17 cellular contexts compared by ENCODE assay signal in genomic region chr2:74966893-74967292, GRCh38. TPM values are rescaled to one million over a fixed set of nuclear protein-coding genes. Genes with fewer than 3 reads are reported as not detected.
DNase-seq lines count a peak whose midpoint lies in the region; ATAC-seq, FAIRE-seq and TF ChIP-seq lines count a peak whose summit lies in the region.
"Had no signal": no experiment of that assay in that cellular context is flagged by ENCODE, and none has a peak within 500 bp of the region (broad histone marks: within the 10 kb centered on the region; RNA-seq: fewer than 3 reads in every experiment).

No MANE protein-coding gene starts in this region.

- WGBS in GM12878 (ENCODE audit: insufficient coverage, insufficient replicate concordance, low lambda C conversion rate, missing lambda C conversion rate) = 83% methylated on average over 1 of the region's 1 CpG
- WGBS in lower leg skin, 2 donors = 90 to 96% methylated on average over 1 of the region's 1 CpG

- no peaks in the 10 kb centered on the region for H3K36me3 ChIP-seq in GM12878 (ENCODE audit: control insufficient read depth in 2 of 2, insufficient read depth in 2 of 2, low read length in 1 of 2)

- no peak for TF ChIP-seq RAD21 in GM12878 (IDR thresholded peaks at IDR 0.05; ENCODE audit: insufficient read depth, low read depth, low read length)

- no peak overlapping the region for H2AFZ ChIP-seq in GM12878 (ENCODE audit: control insufficient read depth, low read depth, low read length)
- H2AFZ ChIP-seq: GM23248 had no signal

- peaks cover 2% of the 10 kb centered on the region for H3K9me3 Mint-ChIP-seq in activated CD4-positive, alpha-beta memory T cell treated with anti-CD3 and anti-CD28 coated beads, Interleukin-2, amount 10 ng/mL, durations not matched to agents 7 days and 5 days
- H3K9me3 Mint-ChIP-seq in activated CD4-positive, alpha-beta memory T cell treated with anti-CD3 and anti-CD28 coated beads for 36 hours = peaks cover 11% of the 10 kb centered on the region
- peaks cover 5 to 15% of the 10 kb centered on the region in 2 donors for H3K9me3 Mint-ChIP-seq in stimulated activated naive CD8-positive, alpha-beta T cell treated with anti-CD3 and anti-CD28 coated beads, Interleukin-15, amount 100 ng/mL, for 72 hours

- no peaks in the 10 kb centered on the region for H3K27me3 Mint-ChIP-seq in activated CD4-positive, alpha-beta memory T cell treated with anti-CD3 and anti-CD28 coated beads, Interleukin-2, amount 10 ng/mL, durations not matched to agents 7 days and 5 days
- H3K27me3 Mint-ChIP-seq in activated CD4-positive, alpha-beta memory T cell treated with anti-CD3 and anti-CD28 coated beads for 36 hours = no peaks in the 10 kb centered on the region
- no peaks in the 10 kb centered on the region for H3K27me3 Mint-ChIP-seq in stimulated activated naive CD8-positive, alpha-beta T cell treated with anti-CD3 and anti-CD28 coated beads, Interleukin-15, amount 100 ng/mL, for 72 hours

- peak overlapping the region; percentile 3 for H3K4me3 Mint-ChIP-seq in activated CD4-positive, alpha-beta memory T cell treated with anti-CD3 and anti-CD28 coated beads, Interleukin-2, amount 10 ng/mL, durations not matched to agents 7 days and 5 days
- H3K4me3 Mint-ChIP-seq in activated CD4-positive, alpha-beta memory T cell treated with anti-CD3 and anti-CD28 coated beads for 36 hours = no peak overlapping the region
- H3K4me3 Mint-ChIP-seq in stimulated activated naive CD8-positive, alpha-beta T cell treated with anti-CD3 and anti-CD28 coated beads, Interleukin-15, amount 100 ng/mL, for 72 hours = peak overlapping the region; percentile 5 to 38
- H3K4me3 Mint-ChIP-seq: CD14-positive monocyte had no signal

- CTCF ChIA-PET in activated CD4-positive, alpha-beta memory T cell treated with anti-CD3 and anti-CD28 coated beads, Interleukin-2, amount 10 ng/mL, durations not matched to agents 7 days and 5 days (lab: Charles Lee) = interaction anchor here (1.1 kb wide), 1 partner anchor 99 kb away, joined by 4 read pairs; no protein-coding TSS in a partner anchor
- CTCF ChIA-PET in activated CD4-positive, alpha-beta memory T cell treated with anti-CD3 and anti-CD28 coated beads for 36 hours (lab: Charles Lee) = no interaction called here
- CTCF ChIA-PET in GM12878 (lab: Yijun Ruan, JAX) = interaction anchor here (0.7 to 1.5 kb wide), 4 partner anchors 9 to 48 kb away, joined by 3 to 7 read pairs (median 5); no protein-coding TSS in a partner anchor
- CTCF ChIA-PET in GM10248 (lab: Yijun Ruan, JAX) = interaction anchor here (1.0 to 1.6 kb wide), 4 partner anchors 10 to 48 kb away, joined by 3 read pairs; no protein-coding TSS in a partner anchor

- RAD21 ChIA-PET in GM12878 (lab: Charles Lee; ENCODE audit: unreplicated experiment) = interaction anchor here (1.0 to 1.2 kb wide), 3 partner anchors 22 to 321 kb away, joined by 3 to 6 read pairs (median 3); no protein-coding TSS in a partner anchor

- POLR2A ChIA-PET in activated CD4-positive, alpha-beta memory T cell treated with anti-CD3 and anti-CD28 coated beads, Interleukin-2, amount 10 ng/mL, durations not matched to agents 7 days and 5 days (lab: Charles Lee) = interaction anchor here (0.7 kb wide), 1 partner anchor 9 kb away, joined by 3 read pairs; no protein-coding TSS in a partner anchor
- POLR2A ChIA-PET in activated CD4-positive, alpha-beta memory T cell treated with anti-CD3 and anti-CD28 coated beads for 36 hours (lab: Charles Lee) = no interaction called here
- POLR2A ChIA-PET in GM12878 (lab: Charles Lee) = interaction anchor here (1.0 to 1.9 kb wide), 2 partner anchors 10 to 13 kb away, joined by 5 to 8 read pairs; no protein-coding TSS in a partner anchor
- POLR2A ChIA-PET in GM10248 (lab: Yijun Ruan, JAX) = no interaction called here

- H3K4me1 ChIP-seq in GM12878 (ENCODE audit: control insufficient read depth, insufficient read depth, low read length) = peaks cover 11% of the 10 kb centered on the region

- H3K4me2 ChIP-seq in GM12878 (ENCODE audit: control insufficient read depth, insufficient read depth) = peak overlapping the region; percentile 70

- no peak for ATAC-seq in stimulated activated naive CD8-positive, alpha-beta T cell treated with anti-CD3 and anti-CD28 coated beads, Interleukin-15, amount 100 ng/mL, for 72 hours
- no peak for ATAC-seq in stimulated activated naive CD8-positive, alpha-beta T cell treated with anti-CD3 and anti-CD28 coated beads, Interleukin-15, Interleukin-2, amounts not matched to agents 100 U/mL and 50 U/mL, for 24 hours
- ATAC-seq in GM12878 (peak; percentile 44; the same call in 2 of the 3 replicates), GM18867 (IDR thresholded peaks at IDR 0.05; ENCODE audit: unreplicated experiment) (no peak)
- ATAC-seq: HCT116, PC-3 had no signal

- in situ Hi-C loops in GM12878 (cut with MboI) = no loop called here

- H3K4me3 ChIP-seq in GM12878 = 0 out of 2 replicates have a peak overlapping the region, but pooled peaks have one; percentile 22
- no peak overlapping the region for H3K4me3 ChIP-seq in lower leg skin (ENCODE audit: low read depth, poor library complexity, severe bottlenecking)
- H3K4me3 ChIP-seq: GM23248 had no signal

- no peak for DNase-seq in activated CD4-positive, alpha-beta memory T cell treated with anti-CD3 and anti-CD28 coated beads, Interleukin-2, amount 10 ng/mL, durations not matched to agents 7 days and 5 days
- DNase-seq in activated CD4-positive, alpha-beta memory T cell treated with anti-CD3 and anti-CD28 coated beads for 36 hours = no peak
- DNase-seq in stimulated activated naive CD8-positive, alpha-beta T cell treated with anti-CD3 and anti-CD28 coated beads, Interleukin-15, amount 100 ng/mL, for 72 hours = no peak
- DNase-seq in stimulated activated naive CD8-positive, alpha-beta T cell treated with anti-CD3 and anti-CD28 coated beads, Interleukin-15, Interleukin-2, amounts not matched to agents 100 U/mL and 50 U/mL, for 24 hours = no peak
- DNase-seq in GM12878 (ENCODE audit: low read depth, low spot score) (no peak), lower leg skin (ENCODE audit: low spot score in 2 of 2) (no peak), GM10248 (ENCODE audit: extremely low spot score) (no peak)
- DNase-seq: DMS79 treated with DMSO at 0.1 percent for 48 hours, GM23248, Karpas-422, NCI-H1105 treated with DMSO at 0.1 percent for 48 hours, NCI-H187, NCI-H446, PC-3 had no signal

- TF ChIP-seq CTCF in GM12878 (IDR thresholded peaks at IDR 0.05 in 2 of 3, conservative IDR thresholded peaks at IDR 0.05 in 1 of 3; ENCODE audit: control insufficient read depth in 2 of 3, extremely low read depth in 1 of 3, insufficient read depth in 1 of 3, low read depth in 3 of 3, low read length in 3 of 3) = no peak
- TF ChIP-seq CTCF in lower leg skin (IDR thresholded peaks at IDR 0.05) = no peak
- TF ChIP-seq CTCF in GM10248 (IDR thresholded peaks at IDR 0.05; ENCODE audit: control extremely low read depth, extremely low read depth, low read depth, missing control alignments) = no peak

- no peak for TF ChIP-seq EP300 in GM12878 (IDR thresholded peaks at IDR 0.05; ENCODE audit: borderline replicate concordance in 1 of 2, control insufficient read depth in 1 of 2, low read depth in 2 of 2, low read length in 2 of 2)

- FAIRE-seq in GM12878 (lab: Jason Lieb, UNC) = no peak

- no peak overlapping the region; the same call in 1 of the 2 replicates for H3K9ac ChIP-seq in GM12878 (ENCODE audit: control insufficient read depth, insufficient read depth, low read length)
- H3K9ac ChIP-seq: GM23248 had no signal

- H3K9me3 ChIP-seq in GM12878 (replicated peaks; ENCODE audit: control insufficient read depth, insufficient read depth, low read length) = no peaks in the 10 kb centered on the region; the same call in 1 of the 3 replicates

- peaks cover 59% of the 10 kb centered on the region for H3K36me3 Mint-ChIP-seq in activated CD4-positive, alpha-beta memory T cell treated with anti-CD3 and anti-CD28 coated beads, Interleukin-2, amount 10 ng/mL, durations not matched to agents 7 days and 5 days (ENCODE audit: low read depth)
- H3K36me3 Mint-ChIP-seq in activated CD4-positive, alpha-beta memory T cell treated with anti-CD3 and anti-CD28 coated beads for 36 hours = peaks cover 52% of the 10 kb centered on the region

- intact Hi-C loops in activated CD4-positive, alpha-beta memory T cell treated with anti-CD3 and anti-CD28 coated beads for 36 hours (cut with micrococcal nuclease) = no loop called here
- intact Hi-C loops in GM12878 (cut with micrococcal nuclease; ENCODE audit: unreplicated experiment) = no loop called here
- intact Hi-C loops in lower leg skin (cut with DNase I; ENCODE audit: low total_unique reads) = no loop called here

- BruUV-seq in GM12878 (replicated peaks; lab: Mats Ljungman, UMichigan) = no TSS peak

- H3K27me3 ChIP-seq in GM12878 (replicated peaks in 1 of 2; ENCODE audit: control insufficient read depth in 2 of 2, insufficient read depth in 2 of 2, low read length in 1 of 2) = no peaks in the 10 kb centered on the region

- TF ChIP-seq POLR2A in GM12878 (IDR thresholded peaks at IDR 0.05; ENCODE audit: low read depth, low read length) (no peak), lower leg skin (IDR thresholded peaks at IDR 0.05) (no peak)

- H3K4me1 Mint-ChIP-seq in activated CD4-positive, alpha-beta memory T cell treated with anti-CD3 and anti-CD28 coated beads, Interleukin-2, amount 10 ng/mL, durations not matched to agents 7 days and 5 days = peaks cover 29% of the 10 kb centered on the region
- H3K4me1 Mint-ChIP-seq in activated CD4-positive, alpha-beta memory T cell treated with anti-CD3 and anti-CD28 coated beads for 36 hours (ENCODE audit: low read depth) = peaks cover 26% of the 10 kb centered on the region
- peaks cover 25% of the 10 kb centered on the region for H3K4me1 Mint-ChIP-seq in stimulated activated naive CD8-positive, alpha-beta T cell treated with anti-CD3 and anti-CD28 coated beads, Interleukin-15, amount 100 ng/mL, for 72 hours

- H4K20me1 ChIP-seq in GM12878 (ENCODE audit: control insufficient read depth, insufficient read depth) = no peaks in the 10 kb centered on the region

- SMC1A ChIA-PET in GM12878 (lab: Charles Lee; ENCODE audit: uncharacterized antibody, unreplicated experiment) = interaction anchor here (0.6 to 3.9 kb wide), 6 partner anchors 10 to 500 kb away, joined by 3 to 13 read pairs (median 4); no protein-coding TSS in a partner anchor

- H3K27ac Mint-ChIP-seq in activated CD4-positive, alpha-beta memory T cell treated with anti-CD3 and anti-CD28 coated beads, Interleukin-2, amount 10 ng/mL, durations not matched to agents 7 days and 5 days = peak overlapping the region; percentile 58
- no peak overlapping the region for H3K27ac Mint-ChIP-seq in activated CD4-positive, alpha-beta memory T cell treated with anti-CD3 and anti-CD28 coated beads for 36 hours
- no peak overlapping the region for H3K27ac Mint-ChIP-seq in stimulated activated naive CD8-positive, alpha-beta T cell treated with anti-CD3 and anti-CD28 coated beads, Interleukin-15, amount 100 ng/mL, for 72 hours

- H3K79me2 ChIP-seq in GM12878 (ENCODE audit: control insufficient read depth, insufficient read depth, low read length) = no peaks in the 10 kb centered on the region; the same call in none of the 2 replicates

- peak overlapping the region; percentile 46 for H3K27ac ChIP-seq in GM12878 (ENCODE audit: control insufficient read depth, insufficient read depth)
- H3K27ac ChIP-seq: GM23248 had no signal

RNA-seq across cellular contexts. Expression of gene POLE4, which starts 8.4 kb away (rescaled TPM):
- 10 to 100 TPM; 39.9 to 49.4 TPM for total RNA-seq in activated CD4-positive, alpha-beta memory T cell treated with anti-CD3 and anti-CD28 coated beads, Interleukin-2, amount 10 ng/mL, durations not matched to agents 7 days and 5 days
- 10 to 100 TPM; 54.6 to 58.0 TPM for total RNA-seq in activated CD4-positive, alpha-beta memory T cell treated with anti-CD3 and anti-CD28 coated beads for 36 hours
- total RNA-seq in GM12878 (2013; cell fraction: nucleolus; rRNA removed) = 27.5 and 34.0 TPM in 2 replicates
- total RNA-seq in GM12878 (2014; rRNA removed) (46.8 and 47.0 TPM in 2 replicates), GM12878 (2014; rRNA removed; fragmentation: Illumina TruSeq; extraction: Trizol) (46.7 and 49.0 TPM in 2 replicates), GM12878 (2021) (75.8 and 78.9 TPM in 2 replicates), lower leg skin (10 to 100 TPM in 3 of 4 donors, 1 to 10 TPM in 1; 8.1 to 20.9 (median 15.7) TPM)
- polyA plus RNA-seq in GM12878 (2011; ENCODE audit: low read depth) = 62.9 TPM
- polyA plus RNA-seq in GM12878 (2011; rRNA removed) (112 and 129 TPM in 2 replicates), GM12878 (2014; fragmentation: Illumina TruSeq; extraction: Trizol) (38.5 and 43.9 TPM in 2 replicates), GM12878 (2014; fragmentation: Nextera tagmentation; extraction: Ambion mirVana) (10 to 100 TPM; 48.8 to 86.2 TPM), GM12878 (2014; rRNA removed) (57.8 and 69.5 TPM in 2 replicates), GM12878 (2016; fragmentation: Nextera tagmentation; extraction: Ambion mirVana) (100 to 1,000 TPM; 210 to 221 TPM)
- polyA plus RNA-seq in GM12878 (2011; cell fraction: cytosol; rRNA removed) = 51.8 and 53.5 TPM in 2 replicates
- 23.7 and 26.3 TPM in 2 replicates for polyA plus RNA-seq in GM12878 (2011; cell fraction: nucleus; rRNA removed)
- 44.8 and 64.0 TPM in 2 replicates for polyA plus RNA-seq in GM12878 (2012)
- polyA minus RNA-seq in GM12878 (2011; rRNA and poly(A)+ RNA removed) = 10.5 and 10.9 TPM in 2 replicates
- polyA minus RNA-seq in GM12878 (2011; cell fraction: cytosol; rRNA and poly(A)+ RNA removed) = 14.0 and 18.2 TPM in 2 replicates
- polyA minus RNA-seq in GM12878 (2011; cell fraction: nucleus; rRNA and poly(A)+ RNA removed) = 11.8 and 30.4 TPM in 2 replicates

Comparison
In these comparisons a context has a peak if more than half of its experiments do, and no peak if none do; other contexts are left out.
1. POLR2A ChIA-PET loops: an anchor here in activated CD4-positive, alpha-beta memory T cell treated with anti-CD3 and anti-CD28 coated beads, Interleukin-2, amount 10 ng/mL, durations not matched to agents 7 days and 5 days (0.7 kb wide) and GM12878 (1.0 to 1.9 kb wide); none called in activated CD4-positive, alpha-beta memory T cell treated with anti-CD3 and anti-CD28 coated beads for 36 hours and GM10248.